Comparison of ENCODE assay signal across 8 cellular contexts in genomic region chr15:82647045-82647834, GRCh38. TPM values are rescaled to one million over a fixed set of nuclear protein-coding genes. Genes with fewer than 3 reads are reported as not detected.
A peak's percentile ranks its signal among the peaks of the same experiment; 100 is the strongest.
DNase-seq lines count a peak whose midpoint lies in the region; ATAC-seq and TF ChIP-seq lines count a peak whose summit lies in the region.
"Had no signal": no experiment of that assay in that cellular context is flagged by ENCODE, and none has a peak within 500 bp of the region (broad histone marks: within the 10 kb centered on the region; RNA-seq: fewer than 3 reads in every experiment).

CPEB1 (minus strand) TSS chr15:82647363; CDS start chr15:82628459, 18,904 bp downstream.

- ATAC-seq in GM18502 (IDR thresholded peaks at IDR 0.05; ENCODE audit: poor library complexity, unreplicated experiment): peak; percentile 51

- H3K27me3 ChIP-seq in osteoblast (ENCODE audit: insufficient read depth, low read length): peaks cover 53% of the 10 kb centered on the region

- DNase-seq in NCI-H2227 (lab: John Stamatoyannopoulos, UW; ENCODE audit: unreplicated experiment): peak; percentile 78
- peak; percentile 54 for DNase-seq in activated naive CD4-positive, alpha-beta T cell treated with Interleukin-2 at 50 U/mL for 16 hours
- peak; percentile 83 for DNase-seq in globus pallidus (ENCODE audit: low spot score)
- DNase-seq in osteoblast (ENCODE audit: insufficient read length, low spot score, missing footprints): peak; percentile 93
- no peak for DNase-seq in SKM-1 treated with dmso at 0.1 percent for 144 hours (lab: John Stamatoyannopoulos, UW; ENCODE audit: unreplicated experiment)

- no peaks in the 10 kb centered on the region for H3K9me3 ChIP-seq in osteoblast (ENCODE audit: low read depth, low read length)

- H2AFZ ChIP-seq in osteoblast (ENCODE audit: low read length): peak within 1 kb of the TSS; percentile 25

- no peaks in the 10 kb centered on the region for H3K36me3 ChIP-seq in osteoblast (ENCODE audit: insufficient read depth, low read length)
- no peaks in the 10 kb centered on the region for H3K36me3 ChIP-seq in urinary bladder (ENCODE audit: insufficient read depth)

- H3K4me2 ChIP-seq in osteoblast (ENCODE audit: insufficient read depth, low read length): peak within 1 kb of the TSS; percentile 72

- no peaks in the 10 kb centered on the region for H4K20me1 ChIP-seq in osteoblast (ENCODE audit: insufficient read depth, low read length)

- H3K4me3 ChIP-seq in osteoblast (ENCODE audit: insufficient read depth, low read length): peak within 1 kb of the TSS; percentile 58
- H3K4me3 ChIP-seq in urinary bladder (ENCODE audit: low read depth, low read length): peak within 1 kb of the TSS; percentile 67

- no peaks in the 10 kb centered on the region for H3K79me2 ChIP-seq in osteoblast (ENCODE audit: insufficient read depth, low read length)

- WGBS in urinary bladder: 9% methylated on average over 96 of the region's 96 CpGs

- no peak for TF ChIP-seq CTCF in osteoblast (IDR thresholded peaks at IDR 0.05; ENCODE audit: extremely low read depth, low read depth, low read length)

- H3K27ac ChIP-seq in osteoblast (ENCODE audit: low read depth, low read length) (no peak within 1 kb of the TSS), urinary bladder (ENCODE audit: low read depth) (no peak within 1 kb of the TSS)
- H3K27ac ChIP-seq: epithelial cell of prostate had no signal

- H3K4me1 ChIP-seq in osteoblast (ENCODE audit: insufficient read depth, low read length) (no peaks in the 10 kb centered on the region), urinary bladder (ENCODE audit: insufficient read depth) (peaks cover 1% of the 10 kb centered on the region)

RNA-seq across cellular contexts. Expression of gene CPEB1, which starts in this region (rescaled TPM):
- total RNA-seq in osteoblast (29.2 and 36.6 TPM in 2 replicates), urinary bladder (4.7 TPM)
- polyA plus RNA-seq in urinary bladder: 11.0 TPM
